8 cellular contexts compared by ENCODE assay signal in genomic region chr2:152175012-152175367, GRCh38. TPM values are rescaled to one million over a fixed set of nuclear protein-coding genes. Genes with fewer than 3 reads are reported as not detected.
DNase-seq lines count a peak whose midpoint lies in the region; ATAC-seq lines count a peak whose summit lies in the region.

No MANE protein-coding gene starts in this region.

- peak overlapping the region; percentile 98 for H3K4me3 Mint-ChIP-seq in activated naive CD8-positive, alpha-beta T cell treated with anti-CD3 and anti-CD28 coated beads for 36 hours

- peaks cover 7% of the 10 kb centered on the region for H3K36me3 Mint-ChIP-seq in activated naive CD8-positive, alpha-beta T cell treated with anti-CD3 and anti-CD28 coated beads for 36 hours

- H3K36me3 ChIP-seq in BLaER1 treated with 17β-estradiol and CSF1 and Interleukin-3, amounts not matched to agents 10 nM and 100 nM: peaks cover 0 to 14% (median under 1%) of the 10 kb centered on the region in 11 experiments; a peak in 8 of 22 replicates
- H3K36me3 ChIP-seq in thymus (ENCODE audit: control insufficient read depth, insufficient read depth): no peaks in the 10 kb centered on the region

- H3K4me1 Mint-ChIP-seq in activated naive CD8-positive, alpha-beta T cell treated with anti-CD3 and anti-CD28 coated beads for 36 hours: peaks cover 32% of the 10 kb centered on the region

- H3K9me3 ChIP-seq in BLaER1 treated with 17β-estradiol and CSF1 and Interleukin-3, amounts not matched to agents 10 nM and 100 nM (replicated peaks in 1 of 11): peaks cover 0 to 13% (median 11%) of the 10 kb centered on the region in 11 experiments; a peak in 10 of 22 replicates
- no peaks in the 10 kb centered on the region for H3K9me3 ChIP-seq in thymus (ENCODE audit: control insufficient read depth)

- H4K20me1 ChIP-seq in BLaER1 treated with 17β-estradiol and CSF1 and Interleukin-3, amounts not matched to agents 10 nM and 100 nM: peaks cover 0 to 29% (median 14%) of the 10 kb centered on the region in 11 experiments; a peak in 13 of 22 replicates

- WGBS in thymus: 1% methylated on average over 10 of the region's 10 CpGs

- ATAC-seq in GM19395 (IDR thresholded peaks at IDR 0.05; ENCODE audit: unreplicated experiment): peak; percentile 35
- peak; percentile 10 for ATAC-seq in HG03442 (IDR thresholded peaks at IDR 0.05; ENCODE audit: unreplicated experiment)

- H3K4me3 ChIP-seq in BLaER1 treated with 17β-estradiol and CSF1 and Interleukin-3, amounts not matched to agents 10 nM and 100 nM: peak overlapping the region; percentile 75 to 97 (median 85)
- peak overlapping the region; percentile 85 for H3K4me3 ChIP-seq in thymus (ENCODE audit: low read length)

- peak overlapping the region; percentile 89 to 99 (median 97) for H3K9ac ChIP-seq in BLaER1 treated with 17β-estradiol and CSF1 and Interleukin-3, amounts not matched to agents 10 nM and 100 nM

- no peak for DNase-seq in activated naive CD8-positive, alpha-beta T cell treated with anti-CD3 and anti-CD28 coated beads for 36 hours
- DNase-seq in NCI-H510A (lab: John Stamatoyannopoulos, UW) (no peak), amygdala (lab: John Stamatoyannopoulos, UW) (no peak)

- H3K27ac ChIP-seq in BLaER1 treated with 17β-estradiol and CSF1 and Interleukin-3, amounts not matched to agents 10 nM and 100 nM: peak overlapping the region; percentile 92 to 99 (median 98)
- peak overlapping the region; percentile 99 for H3K27ac ChIP-seq in layer of hippocampus (ENCODE audit: low read depth, low read length)
- peak overlapping the region; percentile 95 for H3K27ac ChIP-seq in thymus (ENCODE audit: low read depth)

- peak overlapping the region; percentile 100 for H3K27ac Mint-ChIP-seq in activated naive CD8-positive, alpha-beta T cell treated with anti-CD3 and anti-CD28 coated beads for 36 hours

- peaks cover 12 to 34% (median 21%) of the 10 kb centered on the region in 10 experiments for H3K4me1 ChIP-seq in BLaER1 treated with 17β-estradiol and CSF1 and Interleukin-3, amounts not matched to agents 10 nM and 100 nM
- peaks cover 3% of the 10 kb centered on the region for H3K4me1 ChIP-seq in thymus (ENCODE audit: control insufficient read depth, insufficient read depth, low read length)

- peaks cover 2% of the 10 kb centered on the region for H3K9me3 Mint-ChIP-seq in activated naive CD8-positive, alpha-beta T cell treated with anti-CD3 and anti-CD28 coated beads for 36 hours

- H3K4me2 ChIP-seq in BLaER1 treated with 17β-estradiol and CSF1 and Interleukin-3, amounts not matched to agents 10 nM and 100 nM: peak overlapping the region; percentile 81 to 98 (median 88)

- no peaks in the 10 kb centered on the region for H3K27me3 Mint-ChIP-seq in activated naive CD8-positive, alpha-beta T cell treated with anti-CD3 and anti-CD28 coated beads for 36 hours

- no peaks in the 10 kb centered on the region for H3K27me3 ChIP-seq in BLaER1 treated with 17β-estradiol and CSF1 and Interleukin-3, amounts not matched to agents 10 nM and 100 nM
- H3K27me3 ChIP-seq in layer of hippocampus (ENCODE audit: control insufficient read depth, insufficient read depth, low read length) (no peaks in the 10 kb centered on the region), thymus (ENCODE audit: control insufficient read depth, insufficient read depth) (no peaks in the 10 kb centered on the region)

RNA-seq across cellular contexts. Expression of gene STAM2, which starts 0.6 kb away (rescaled TPM):
- total RNA-seq in activated naive CD8-positive, alpha-beta T cell treated with anti-CD3 and anti-CD28 coated beads for 36 hours: 10 to 100 TPM; 14.0 to 14.5 TPM
- polyA plus RNA-seq in thymus: 13.0 TPM
